In the genomic region with DNA sequence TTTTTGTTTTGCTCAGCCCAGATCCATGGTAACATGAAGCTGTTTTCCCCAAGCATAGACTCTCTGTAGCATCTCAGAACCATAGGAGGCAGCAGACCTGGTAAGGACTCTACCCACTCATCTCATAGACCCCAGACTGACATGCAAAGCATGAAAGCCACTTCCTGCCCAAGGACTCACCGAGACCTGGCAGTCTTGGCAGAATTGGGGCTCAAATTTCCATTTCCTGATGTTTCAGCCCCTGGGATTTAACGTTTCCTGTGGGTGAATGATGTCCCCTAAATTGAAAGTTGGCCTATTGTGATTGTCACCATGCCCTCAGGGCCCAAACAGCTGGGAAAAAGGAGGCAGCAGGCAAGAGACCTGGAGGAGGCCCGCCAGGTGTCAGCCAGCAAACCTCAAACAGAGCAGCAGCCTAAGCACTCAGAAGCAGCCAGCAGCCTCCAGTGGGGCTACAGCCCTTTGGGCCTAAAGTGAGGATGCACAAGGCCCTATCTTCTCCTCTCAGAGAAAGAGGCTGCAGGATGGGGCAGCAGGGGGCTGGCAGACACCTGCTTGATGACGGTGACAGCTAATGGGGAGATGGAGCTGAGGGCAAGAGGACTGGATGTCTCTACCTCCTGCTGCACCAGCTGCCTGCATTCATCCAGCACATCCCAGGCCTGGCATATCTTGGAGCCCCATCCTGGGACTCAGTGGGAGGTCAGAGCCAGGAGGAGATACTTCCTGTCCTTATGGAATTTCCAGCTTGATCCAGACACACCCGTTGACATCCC, we compare ENCODE assay signal across 9 cellular contexts. TPM values are rescaled to one million over a fixed set of nuclear protein-coding genes. Genes with fewer than 3 reads are reported as not detected.
A peak's percentile ranks its signal among the peaks of the same experiment; 100 is the strongest.
DNase-seq lines count a peak whose midpoint lies in the region; ATAC-seq and TF ChIP-seq lines count a peak whose summit lies in the region.
"Had no signal": no experiment of that assay in that cellular context is flagged by ENCODE, and none has a peak within 500 bp of the region (broad histone marks: within the 10 kb centered on the region; RNA-seq: fewer than 3 reads in every experiment).

No MANE protein-coding gene starts in this region.

- H3K9ac ChIP-seq in DND-41 (ENCODE audit: low read depth, low read length): no peak overlapping the region

- no peaks in the 10 kb centered on the region for H3K9me3 ChIP-seq in DND-41 (ENCODE audit: insufficient read depth, low read length, severe bottlenecking)
- H3K9me3 ChIP-seq: right atrium auricular region had no signal

- no peaks in the 10 kb centered on the region; the same call in 1 of the 2 replicates for H4K20me1 ChIP-seq in DND-41 (ENCODE audit: insufficient read depth, low read length)

- peaks cover 37% of the 10 kb centered on the region for H3K4me1 Mint-ChIP-seq in activated CD8-positive, alpha-beta T cell treated with anti-CD3 and anti-CD28 coated beads, Interleukin-2, amount 10 ng/mL, durations not matched to agents 7 days and 5 days (ENCODE audit: low read depth)

- TF ChIP-seq CTCF in DND-41 (IDR thresholded peaks at IDR 0.05; ENCODE audit: borderline replicate concordance, extremely low read depth, low read length, poor library complexity, severe bottlenecking): peak; percentile 34

- CTCF ChIA-PET in activated CD8-positive, alpha-beta T cell treated with anti-CD3 and anti-CD28 coated beads, Interleukin-2, amount 10 ng/mL, durations not matched to agents 7 days and 5 days (lab: Charles Lee): interaction anchor here (0.7 to 3.1 kb wide), 7 partner anchors 11 to 216 kb away, joined by 3 to 9 read pairs (median 6); no protein-coding TSS in a partner anchor

- no peak overlapping the region for H2AFZ ChIP-seq in DND-41 (ENCODE audit: low read depth, low read length)

- no peaks in the 10 kb centered on the region for H3K79me2 ChIP-seq in DND-41 (ENCODE audit: insufficient read depth, low read length)

- peaks cover 10% of the 10 kb centered on the region; the same call in 1 of the 2 replicates for H3K4me1 ChIP-seq in DND-41 (ENCODE audit: insufficient read depth, low read length)
- H3K4me1 ChIP-seq: right atrium auricular region had no signal

- ATAC-seq in DND-41 (ENCODE audit: insufficient read depth, low read depth): peak; percentile 93
- ATAC-seq in GM19035 (IDR thresholded peaks at IDR 0.05; ENCODE audit: unreplicated experiment): peak; percentile 95
- ATAC-seq in HG03045 (IDR thresholded peaks at IDR 0.05; ENCODE audit: unreplicated experiment): peak; percentile 81
- peak; percentile 97 for ATAC-seq in activated CD8-positive, alpha-beta T cell treated with anti-CD3 and anti-CD28 coated beads, Interleukin-2, amount 10 ng/mL, durations not matched to agents 7 days and 5 days
- ATAC-seq in left cardiac atrium: no peak

- POLR2A ChIA-PET in activated CD8-positive, alpha-beta T cell treated with anti-CD3 and anti-CD28 coated beads, Interleukin-2, amount 10 ng/mL, durations not matched to agents 7 days and 5 days (lab: Charles Lee): interaction anchor here (0.6 kb wide), 1 partner anchor 442 kb away, joined by 3 read pairs; no protein-coding TSS in a partner anchor

- H3K4me2 ChIP-seq in DND-41 (ENCODE audit: insufficient read depth, low read length): no peak overlapping the region

- no peak overlapping the region for H3K27ac ChIP-seq in DND-41 (ENCODE audit: low read length)
- H3K27ac ChIP-seq: right atrium auricular region had no signal

- intact Hi-C loops in left cardiac atrium (cut with DNase I): no loop called here

- no peaks in the 10 kb centered on the region for H3K36me3 ChIP-seq in DND-41 (ENCODE audit: insufficient read depth, low read length)
- H3K36me3 ChIP-seq: right atrium auricular region had no signal

- DNase-seq in DND-41 (peak; percentile 34), T-helper 1 cell (no peak), retina (no peak), C1 segment of cervical spinal cord (lab: John Stamatoyannopoulos, UW) (no peak), left cardiac atrium (no peak)
- DNase-seq in activated CD8-positive, alpha-beta T cell treated with anti-CD3 and anti-CD28 coated beads, Interleukin-2, amount 10 ng/mL, durations not matched to agents 7 days and 5 days: peak; percentile 75

- H3K4me3 ChIP-seq in DND-41 (ENCODE audit: low read depth in 1 of 2, low read length in 2 of 2): no peak overlapping the region
- H3K4me3 ChIP-seq: right atrium auricular region had no signal

- H3K36me3 Mint-ChIP-seq in activated CD8-positive, alpha-beta T cell treated with anti-CD3 and anti-CD28 coated beads, Interleukin-2, amount 10 ng/mL, durations not matched to agents 7 days and 5 days (ENCODE audit: low read depth): no peaks in the 10 kb centered on the region

- no peaks in the 10 kb centered on the region for H3K9me3 Mint-ChIP-seq in activated CD8-positive, alpha-beta T cell treated with anti-CD3 and anti-CD28 coated beads, Interleukin-2, amount 10 ng/mL, durations not matched to agents 7 days and 5 days (ENCODE audit: insufficient read depth)

- H3K27ac Mint-ChIP-seq in activated CD8-positive, alpha-beta T cell treated with anti-CD3 and anti-CD28 coated beads, Interleukin-2, amount 10 ng/mL, durations not matched to agents 7 days and 5 days: peak overlapping the region; percentile 76

- H3K27me3 ChIP-seq in DND-41 (ENCODE audit: insufficient read depth, low read length, poor library complexity): no peaks in the 10 kb centered on the region
- H3K27me3 ChIP-seq: right atrium auricular region had no signal

- H3K27me3 Mint-ChIP-seq in activated CD8-positive, alpha-beta T cell treated with anti-CD3 and anti-CD28 coated beads, Interleukin-2, amount 10 ng/mL, durations not matched to agents 7 days and 5 days (ENCODE audit: low read depth): peaks cover 14% of the 10 kb centered on the region

- H3K4me3 Mint-ChIP-seq in activated CD8-positive, alpha-beta T cell treated with anti-CD3 and anti-CD28 coated beads, Interleukin-2, amount 10 ng/mL, durations not matched to agents 7 days and 5 days: no peak overlapping the region

RNA-seq across cellular contexts. Expression of a gene that starts 8.5 kb away (rescaled TPM):
- not detected for total RNA-seq in activated CD8-positive, alpha-beta T cell treated with anti-CD3 and anti-CD28 coated beads, Interleukin-2, amount 10 ng/mL, durations not matched to agents 7 days and 5 days
- total RNA-seq in left cardiac atrium: not detected
- total RNA-seq: right atrium auricular region had no signal

RNA-seq across cellular contexts. Expression of a gene that starts 26.7 kb away (rescaled TPM):
- not detected for total RNA-seq in activated CD8-positive, alpha-beta T cell treated with anti-CD3 and anti-CD28 coated beads, Interleukin-2, amount 10 ng/mL, durations not matched to agents 7 days and 5 days
- not detected for total RNA-seq in left cardiac atrium

RNA-seq across cellular contexts. Expression of a gene that starts 37.6 kb away (rescaled TPM):
- not detected for total RNA-seq in activated CD8-positive, alpha-beta T cell treated with anti-CD3 and anti-CD28 coated beads, Interleukin-2, amount 10 ng/mL, durations not matched to agents 7 days and 5 days
- not detected for total RNA-seq in left cardiac atrium
- total RNA-seq: right atrium auricular region had no signal

RNA-seq across cellular contexts. Expression of a gene that starts 47.4 kb away (rescaled TPM):
- total RNA-seq in activated CD8-positive, alpha-beta T cell treated with anti-CD3 and anti-CD28 coated beads, Interleukin-2, amount 10 ng/mL, durations not matched to agents 7 days and 5 days: not detected
- not detected for total RNA-seq in left cardiac atrium
- total RNA-seq: right atrium auricular region had no signal

Comparison
In these comparisons a context has a peak if more than half of its experiments do, and no peak if none do; other contexts are left out.
1. ATAC-seq: peak in DND-41 (single experiment), GM19035 (single experiment), HG03045 (single experiment) and activated CD8-positive, alpha-beta T cell treated with anti-CD3 and anti-CD28 coated beads, Interleukin-2, amount 10 ng/mL, durations not matched to agents 7 days and 5 days (single experiment); none in left cardiac atrium (0 of 2).
2. DNase-seq: peak in DND-41 (single experiment) and activated CD8-positive, alpha-beta T cell treated with anti-CD3 and anti-CD28 coated beads, Interleukin-2, amount 10 ng/mL, durations not matched to agents 7 days and 5 days (single experiment); none in T-helper 1 cell (0 of 5), retina (single experiment), C1 segment of cervical spinal cord (0 of 14) and left cardiac atrium (single experiment).